Comparison of ENCODE assay signal across 20 cellular contexts in genomic region chr7:12154119-12154518, GRCh38. TPM values are rescaled to one million over a fixed set of nuclear protein-coding genes. Genes with fewer than 3 reads are reported as not detected.
DNase-seq lines count a peak whose midpoint lies in the region; ATAC-seq, FAIRE-seq and TF ChIP-seq lines count a peak whose summit lies in the region.
"Had no signal": no experiment of that assay in that cellular context is flagged by ENCODE, and none has a peak within 500 bp of the region (broad histone marks: within the 10 kb centered on the region; RNA-seq: fewer than 3 reads in every experiment).

No MANE protein-coding gene starts in this region.

- TF ChIP-seq EP300 in K562 (IDR thresholded peaks at IDR 0.05; ENCODE audit: low read length), result no peak

- no peak overlapping the region for H3K4me3 ChIP-seq in K562
- H3K4me3 ChIP-seq: BLaER1 had no signal

- H3K4me2 ChIP-seq in K562 (ENCODE audit: insufficient read depth, low read length), result no peak overlapping the region
- H3K4me2 ChIP-seq: BLaER1 had no signal

- no peak overlapping the region for H3K9ac ChIP-seq in K562 (ENCODE audit: insufficient read depth in 1 of 2, low read depth in 2 of 2, low read length in 2 of 2)
- H3K9ac ChIP-seq: BLaER1 had no signal

- H3K4me1 ChIP-seq in K562 (replicated peaks in 1 of 2; ENCODE audit: control insufficient read depth in 2 of 2, insufficient read depth in 2 of 2, low read length in 2 of 2), result no peaks in the 10 kb centered on the region
- H3K4me1 ChIP-seq: BLaER1, Caco-2 had no signal

- no peaks in the 10 kb centered on the region for H3K27me3 ChIP-seq in K562 (ENCODE audit: control insufficient read depth in 2 of 2, insufficient read depth in 2 of 2, low read length in 2 of 2)
- H3K27me3 ChIP-seq: BE2C, BLaER1 had no signal

- ATAC-seq in K562 (no peak), HG02870 (IDR thresholded peaks at IDR 0.05; ENCODE audit: unreplicated experiment) (no peak)

- TF ChIP-seq POLR2A in K562 (conservative IDR thresholded peaks at IDR 0.05) (no peak), GM12891 (IDR thresholded peaks at IDR 0.05; ENCODE audit: low read depth, low read length) (no peak)

- POLR2A ChIA-PET in HEK293T (lab: Yijun Ruan, JAX), result no interaction called here
- POLR2A ChIA-PET in K562 (lab: Yijun Ruan, JAX), result no interaction called here

- no peaks in the 10 kb centered on the region for H3K79me2 ChIP-seq in K562 (ENCODE audit: control insufficient read depth, insufficient read depth, low read length)

- TF ChIP-seq RAD21 in K562 (CRISPR knock-in tag; conservative IDR thresholded peaks at IDR 0.05 in 1 of 2, IDR thresholded peaks at IDR 0.05 in 1 of 2), result no peak

- no peaks in the 10 kb centered on the region for H3K9me1 ChIP-seq in K562 (ENCODE audit: control insufficient read depth, insufficient read depth, low read length)

- no peaks in the 10 kb centered on the region for H4K20me1 ChIP-seq in K562 (replicated peaks; ENCODE audit: control insufficient read depth, insufficient read depth, low read length)
- H4K20me1 ChIP-seq: BLaER1 had no signal

- H3K36me3 ChIP-seq in K562 (ENCODE audit: control insufficient read depth, insufficient read depth, low read length), result no peaks in the 10 kb centered on the region
- H3K36me3 ChIP-seq: BE2C, BLaER1 had no signal

- no peak for DNase-seq in HEK293T (ENCODE audit: extremely low spot score)
- peak; percentile 50 for DNase-seq in NCI-H69 (lab: John Stamatoyannopoulos, UW)
- DNase-seq in K562 (ENCODE audit: extremely low read depth in 1 of 4, low spot score in 3 of 4), result no peak
- no peak for DNase-seq in GM12891 (ENCODE audit: insufficient read length, low spot score)
- DNase-seq: 8988T; ACHN; BE2C; C1 segment of cervical spinal cord; Caco-2; Calu3; CD4-positive, alpha-beta memory T cell; CD4-positive, CD25-positive, alpha-beta regulatory T cell; DMS79 treated with DMSO at 0.1 percent for 48 hours; GF-D8 had no signal

- in situ Hi-C loops in K562 (cut with MboI), result no loop called here

- H3K9me3 ChIP-seq in K562 (replicated peaks; ENCODE audit: control insufficient read depth, insufficient read depth, low read depth, low read length), result no peaks in the 10 kb centered on the region
- H3K9me3 ChIP-seq: BE2C, BLaER1, Caco-2 had no signal

- 0% methylated on average over 1 of the region's 1 CpG for WGBS in K562 (ENCODE audit: insufficient coverage, low coverage, missing lambda C conversion rate)

- H2AFZ ChIP-seq in K562 (ENCODE audit: low read depth, low read length), result no peak overlapping the region

- no peak for FAIRE-seq in K562 (lab: Jason Lieb, UNC)
- FAIRE-seq in GM12891 (lab: Jason Lieb, UNC), result no peak
- FAIRE-seq: A204.1, D721Med, GM12892, GM18507 had no signal

- CTCF ChIA-PET in HEK293T (lab: Yijun Ruan, JAX) (no interaction called here), K562 (lab: Yijun Ruan, JAX; ENCODE audit: low intra/inter-chr PET ratio) (no interaction called here)

- TF ChIP-seq CTCF in K562 (IDR thresholded peaks at IDR 0.05 in 2 of 3, conservative IDR thresholded peaks at IDR 0.05 in 1 of 3; ENCODE audit: insufficient read depth in 2 of 3, low read depth in 1 of 3, low read length in 3 of 3), result no peak

- no TSS peak for BruUV-seq in K562 (replicated peaks; lab: Mats Ljungman, UMichigan)

- intact Hi-C loops in K562 (cut with micrococcal nuclease), result no loop called here

- no peak overlapping the region for H3K27ac ChIP-seq in K562 (ENCODE audit: extremely low read depth, low read depth, low read length)
- H3K27ac ChIP-seq: BLaER1 had no signal

TF ChIP-seq in HEK293T, 16 proteins besides CTCF, POLR2A, EP300 and RAD21:
- TF ChIP-seq L3MBTL2 (conservative IDR thresholded peaks at IDR 0.05) (no peak), PKNOX1 (IDR thresholded peaks at IDR 0.05) (peak; percentile 62)

TF ChIP-seq in K562, 482 proteins besides CTCF, POLR2A, EP300 and RAD21 (continues in another document):
- no peak for TF ChIP-seq MYBL2 (IDR thresholded peaks at IDR 0.05; ENCODE audit: low read depth)
- TF ChIP-seq MYBL2 (CRISPR knock-in tag; IDR thresholded peaks at IDR 0.05; ENCODE audit: borderline replicate concordance), result no peak
- no peak for TF ChIP-seq PBX2 (CRISPR knock-in tag; IDR thresholded peaks at IDR 0.05; ENCODE audit: low read depth)
- TF ChIP-seq PBX2 (tag; conservative IDR thresholded peaks at IDR 0.05; ENCODE audit: low read depth), result peak; percentile 57
- TF ChIP-seq MTA3 (IDR thresholded peaks at IDR 0.05; ENCODE audit: borderline replicate concordance), result no peak

TF ChIP-seq in GM12891, 5 proteins besides CTCF, POLR2A, EP300 and RAD21:
- TF ChIP-seq POLR2AphosphoS5 (IDR thresholded peaks at IDR 0.05; ENCODE audit: low read depth, low read length) (no peak), SPI1 (IDR thresholded peaks at IDR 0.05; ENCODE audit: low read depth, low read length) (no peak), PAX5 (IDR thresholded peaks at IDR 0.05; ENCODE audit: insufficient read depth, low read length, severe bottlenecking) (no peak), TAF1 (IDR thresholded peaks at IDR 0.05; ENCODE audit: low read depth, low read length) (no peak), POU2F2 (IDR thresholded peaks at IDR 0.05; ENCODE audit: low read depth, low read length) (no peak)
TF ChIP-seq in GM12891: peak in this region for 0.

RNA-seq across cellular contexts. Expression of gene TMEM106B, which starts 57.0 kb away (rescaled TPM):
- total RNA-seq in K562 (2011; cell fraction: chromatin; rRNA removed; ENCODE audit: low replicate concordance), result 13.2 and 34.3 TPM in 2 replicates
- 13.0 TPM in 2 replicates for total RNA-seq in K562 (2011; cell fraction: nucleolus; rRNA removed)
- 23.2 and 56.3 TPM in 2 replicates for total RNA-seq in K562 (2011; cell fraction: nucleoplasm; rRNA removed)
- total RNA-seq in K562 (2014; rRNA removed) (12.9 and 15.7 TPM in 2 replicates), K562 (2014; rRNA removed; fragmentation: Illumina TruSeq; extraction: Trizol) (25.9 and 30.1 TPM in 2 replicates), K562 (2015; rRNA removed; fragmentation: Illumina TruSeq; extraction: Trizol) (21.6 and 22.2 TPM in 2 replicates), K562 (2021) (18.7 and 20.7 TPM in 2 replicates)
- polyA plus RNA-seq in K562 (2011; rRNA removed) (27.4 and 30.4 TPM in 2 replicates), K562 (2014; fragmentation: Illumina TruSeq; extraction: Trizol) (15.8 and 20.5 TPM in 2 replicates), K562 (2014; fragmentation: Nextera tagmentation; extraction: Ambion mirVana) (1 to 10 TPM; 8.6 to 8.9 TPM), K562 (2014; rRNA removed) (10.3 and 13.2 TPM in 2 replicates)
- 6.9 and 13.5 TPM in 2 replicates for polyA plus RNA-seq in K562 (2011; cell fraction: cytosol; rRNA removed)
- polyA plus RNA-seq in K562 (2011; cell fraction: nucleus; rRNA removed), result 7.5 and 12.3 TPM in 2 replicates
- 12.8 and 20.1 TPM in 2 replicates for polyA plus RNA-seq in K562 (2012)
- 41.3 and 54.9 TPM in 2 replicates for polyA minus RNA-seq in K562 (2011; rRNA and poly(A)+ RNA removed)
- polyA minus RNA-seq in K562 (2011; cell fraction: cytosol; rRNA and poly(A)+ RNA removed), result 23.1 and 29.0 TPM in 2 replicates
- polyA minus RNA-seq in K562 (2011; cell fraction: nucleus; rRNA and poly(A)+ RNA removed), result 12.9 and 22.5 TPM in 2 replicates
- 2.4 TPM for polyA plus RNA-seq in GM12891 (2012; ENCODE audit: low read depth, missing spikeins)
